Comparison of ENCODE assay signal across 1 cellular context in the genomic region with DNA sequence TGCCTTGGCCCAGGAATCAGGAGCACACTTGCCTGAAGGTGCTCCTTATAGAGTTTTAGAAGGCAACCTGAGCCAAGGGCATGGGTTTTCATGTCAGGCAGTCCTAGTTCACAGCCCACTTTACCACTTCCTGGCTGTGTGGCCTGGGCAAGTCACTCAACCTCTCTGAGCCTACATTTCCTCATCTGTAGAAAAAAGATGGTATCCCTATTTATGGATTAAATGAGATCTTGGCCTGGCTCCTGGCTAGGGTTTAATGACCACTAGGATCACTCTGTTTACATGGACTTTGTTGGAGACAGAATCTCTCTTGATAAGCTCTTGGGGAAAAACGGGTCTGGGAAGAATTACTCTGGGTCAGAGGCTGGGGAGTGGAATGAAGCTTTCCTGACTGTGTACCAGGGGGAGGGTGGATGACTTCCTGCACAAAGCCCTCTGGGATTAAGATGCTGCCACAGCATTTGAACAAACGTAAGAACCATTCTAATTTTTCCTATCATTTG.
TF ChIP-seq lines count a peak whose summit lies in the region.

No MANE protein-coding gene starts in this region.

TF ChIP-seq in HepG2, 621 proteins besides CTCF, POLR2A, EP300 and RAD21 (continues in another document):
- no peak for TF ChIP-seq SIX4 (CRISPR knock-in tag; IDR thresholded peaks at IDR 0.05)
- TF ChIP-seq HNF1A (IDR thresholded peaks at IDR 0.05; ENCODE audit: low read depth): no peak
- TF ChIP-seq HNF1A (CRISPR knock-in tag; IDR thresholded peaks at IDR 0.05; ENCODE audit: borderline replicate concordance): no peak
- TF ChIP-seq KLF15 (CRISPR knock-in tag; IDR thresholded peaks at IDR 0.05; ENCODE audit: borderline replicate concordance): no peak
- no peak for TF ChIP-seq ZNF451 (CRISPR knock-in tag; IDR thresholded peaks at IDR 0.05)
- no peak for TF ChIP-seq SMARCE1 (IDR thresholded peaks at IDR 0.05; ENCODE audit: borderline replicate concordance)
- TF ChIP-seq MAX (IDR thresholded peaks at IDR 0.05): 0 out of 2 replicates have a peak, but pooled peaks have one; percentile 10
- no peak for TF ChIP-seq PCBP1 (IDR thresholded peaks at IDR 0.05; ENCODE audit: borderline replicate concordance, low read depth, low read length)
- no peak for TF ChIP-seq ZNF670 (CRISPR knock-in tag; IDR thresholded peaks at IDR 0.05; ENCODE audit: borderline replicate concordance)
- no peak for TF ChIP-seq FOXM1 (CRISPR knock-in tag; IDR thresholded peaks at IDR 0.05)
- 0 out of 2 replicates have a peak, but pooled peaks have one; percentile 37 for TF ChIP-seq ZNF766 (CRISPR knock-in tag; IDR thresholded peaks at IDR 0.05; ENCODE audit: borderline replicate concordance)
- TF ChIP-seq GFI1 (CRISPR knock-in tag; IDR thresholded peaks at IDR 0.05; ENCODE audit: borderline replicate concordance): no peak
- TF ChIP-seq HHEX (CRISPR knock-in tag; IDR thresholded peaks at IDR 0.05): no peak
- TF ChIP-seq KDM1A (CRISPR knock-in tag; IDR thresholded peaks at IDR 0.05): peak; percentile 59; the same call in 1 of the 2 replicates
- 0 out of 2 replicates have a peak, but pooled peaks have one; percentile 3 for TF ChIP-seq KDM2A (CRISPR knock-in tag; IDR thresholded peaks at IDR 0.05; ENCODE audit: borderline replicate concordance, low read depth)
- 0 out of 2 replicates have a peak, but pooled peaks have one; percentile 12 for TF ChIP-seq ZNF747 (CRISPR knock-in tag; IDR thresholded peaks at IDR 0.05; ENCODE audit: borderline replicate concordance)
- no peak for TF ChIP-seq ZNF20 (CRISPR knock-in tag; IDR thresholded peaks at IDR 0.05)
- no peak for TF ChIP-seq TCF12 (IDR thresholded peaks at IDR 0.05)
- TF ChIP-seq TCF12 (CRISPR knock-in tag; IDR thresholded peaks at IDR 0.05): no peak
- TF ChIP-seq CREB1 (IDR thresholded peaks at IDR 0.05): no peak
- TF ChIP-seq CREB1 (CRISPR knock-in tag; IDR thresholded peaks at IDR 0.05): no peak
- peak; percentile 95 for TF ChIP-seq ZMYM3 (CRISPR knock-in tag; IDR thresholded peaks at IDR 0.05)
- TF ChIP-seq ZMYM2 (CRISPR knock-in tag; IDR thresholded peaks at IDR 0.05): no peak
- no peak for TF ChIP-seq ZNF296 (CRISPR knock-in tag; conservative IDR thresholded peaks at IDR 0.05)
- TF ChIP-seq ZNF678 (CRISPR knock-in tag; IDR thresholded peaks at IDR 0.05): no peak
- 0 out of 2 replicates have a peak, but pooled peaks have one; percentile 3 for TF ChIP-seq ZSCAN22 (CRISPR knock-in tag; IDR thresholded peaks at IDR 0.05)
- 0 out of 2 replicates have a peak, but pooled peaks have one; percentile 54 for TF ChIP-seq ZNF264 (CRISPR knock-in tag; IDR thresholded peaks at IDR 0.05)
- no peak for TF ChIP-seq ZNF749 (CRISPR knock-in tag; IDR thresholded peaks at IDR 0.05; ENCODE audit: borderline replicate concordance)
- TF ChIP-seq ZNF547 (CRISPR knock-in tag; IDR thresholded peaks at IDR 0.05): no peak
- TF ChIP-seq RCOR2 (CRISPR knock-in tag; IDR thresholded peaks at IDR 0.05): peak; percentile 30; the same call in 1 of the 2 replicates
- TF ChIP-seq HES4 (CRISPR knock-in tag; IDR thresholded peaks at IDR 0.05; ENCODE audit: borderline replicate concordance): no peak
- TF ChIP-seq, protein P1, sequence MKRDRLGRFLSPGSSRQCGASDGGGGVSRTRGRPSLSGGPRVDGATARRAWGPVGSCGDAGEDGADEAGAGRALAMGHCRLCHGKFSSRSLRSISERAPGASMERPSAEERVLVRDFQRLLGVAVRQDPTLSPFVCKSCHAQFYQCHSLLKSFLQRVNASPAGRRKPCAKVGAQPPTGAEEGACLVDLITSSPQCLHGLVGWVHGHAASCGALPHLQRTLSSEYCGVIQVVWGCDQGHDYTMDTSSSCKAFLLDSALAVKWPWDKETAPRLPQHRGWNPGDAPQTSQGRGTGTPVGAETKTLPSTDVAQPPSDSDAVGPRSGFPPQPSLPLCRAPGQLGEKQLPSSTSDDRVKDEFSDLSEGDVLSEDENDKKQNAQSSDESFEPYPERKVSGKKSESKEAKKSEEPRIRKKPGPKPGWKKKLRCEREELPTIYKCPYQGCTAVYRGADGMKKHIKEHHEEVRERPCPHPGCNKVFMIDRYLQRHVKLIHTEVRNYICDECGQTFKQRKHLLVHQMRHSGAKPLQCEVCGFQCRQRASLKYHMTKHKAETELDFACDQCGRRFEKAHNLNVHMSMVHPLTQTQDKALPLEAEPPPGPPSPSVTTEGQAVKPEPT (CRISPR knock-in tag; IDR thresholded peaks at IDR 0.05; ENCODE audit: low read depth): no peak
- no peak for TF ChIP-seq SOX6 (IDR thresholded peaks at IDR 0.05)
- no peak for TF ChIP-seq SOX6 (CRISPR knock-in tag; IDR thresholded peaks at IDR 0.05)
- no peak for TF ChIP-seq ZNF251 (CRISPR knock-in tag; IDR thresholded peaks at IDR 0.05)
- TF ChIP-seq TIGD3 (CRISPR knock-in tag; IDR thresholded peaks at IDR 0.05; ENCODE audit: borderline replicate concordance): no peak
- TF ChIP-seq ZNF629 (CRISPR knock-in tag; conservative IDR thresholded peaks at IDR 0.05): 0 out of 2 replicates have a peak, but pooled peaks have one; percentile 7
- no peak for TF ChIP-seq RFX5 (IDR thresholded peaks at IDR 0.05; ENCODE audit: low read depth, low read length)
- TF ChIP-seq, protein P2, sequence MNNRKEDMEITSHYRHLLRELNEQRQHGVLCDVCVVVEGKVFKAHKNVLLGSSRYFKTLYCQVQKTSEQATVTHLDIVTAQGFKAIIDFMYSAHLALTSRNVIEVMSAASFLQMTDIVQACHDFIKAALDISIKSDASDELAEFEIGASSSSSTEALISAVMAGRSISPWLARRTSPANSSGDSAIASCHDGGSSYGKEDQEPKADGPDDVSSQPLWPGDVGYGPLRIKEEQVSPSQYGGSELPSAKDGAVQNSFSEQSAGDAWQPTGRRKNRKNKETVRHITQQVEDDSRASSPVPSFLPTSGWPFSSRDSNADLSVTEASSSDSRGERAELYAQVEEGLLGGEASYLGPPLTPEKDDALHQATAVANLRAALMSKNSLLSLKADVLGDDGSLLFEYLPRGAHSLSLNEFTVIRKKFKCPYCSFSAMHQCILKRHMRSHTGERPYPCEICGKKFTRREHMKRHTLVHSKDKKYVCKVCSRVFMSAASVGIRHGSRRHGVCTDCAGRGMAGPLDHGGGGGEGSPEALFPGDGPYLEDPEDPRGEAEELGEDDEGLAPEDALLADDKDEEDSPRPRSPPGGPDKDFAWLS (CRISPR knock-in tag; IDR thresholded peaks at IDR 0.05; ENCODE audit: borderline replicate concordance): no peak
- no peak for TF ChIP-seq CBX5 (CRISPR knock-in tag; IDR thresholded peaks at IDR 0.05; ENCODE audit: borderline replicate concordance)
- 0 out of 2 replicates have a peak, but pooled peaks have one; percentile 15 for TF ChIP-seq MEIS2 (CRISPR knock-in tag; IDR thresholded peaks at IDR 0.05)
- no peak for TF ChIP-seq MIXL1 (CRISPR knock-in tag; IDR thresholded peaks at IDR 0.05)
- TF ChIP-seq GABPA (IDR thresholded peaks at IDR 0.05; ENCODE audit: low read depth, low read length): no peak
- no peak for TF ChIP-seq GABPA (CRISPR knock-in tag; IDR thresholded peaks at IDR 0.05; ENCODE audit: low read depth)
- TF ChIP-seq, protein P3, sequence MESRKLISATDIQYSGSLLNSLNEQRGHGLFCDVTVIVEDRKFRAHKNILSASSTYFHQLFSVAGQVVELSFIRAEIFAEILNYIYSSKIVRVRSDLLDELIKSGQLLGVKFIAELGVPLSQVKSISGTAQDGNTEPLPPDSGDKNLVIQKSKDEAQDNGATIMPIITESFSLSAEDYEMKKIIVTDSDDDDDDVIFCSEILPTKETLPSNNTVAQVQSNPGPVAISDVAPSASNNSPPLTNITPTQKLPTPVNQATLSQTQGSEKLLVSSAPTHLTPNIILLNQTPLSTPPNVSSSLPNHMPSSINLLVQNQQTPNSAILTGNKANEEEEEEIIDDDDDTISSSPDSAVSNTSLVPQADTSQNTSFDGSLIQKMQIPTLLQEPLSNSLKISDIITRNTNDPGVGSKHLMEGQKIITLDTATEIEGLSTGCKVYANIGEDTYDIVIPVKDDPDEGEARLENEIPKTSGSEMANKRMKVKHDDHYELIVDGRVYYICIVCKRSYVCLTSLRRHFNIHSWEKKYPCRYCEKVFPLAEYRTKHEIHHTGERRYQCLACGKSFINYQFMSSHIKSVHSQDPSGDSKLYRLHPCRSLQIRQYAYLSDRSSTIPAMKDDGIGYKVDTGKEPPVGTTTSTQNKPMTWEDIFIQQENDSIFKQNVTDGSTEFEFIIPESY (CRISPR knock-in tag; IDR thresholded peaks at IDR 0.05): no peak
- no peak for TF ChIP-seq ZNF788 (CRISPR knock-in tag; IDR thresholded peaks at IDR 0.05; ENCODE audit: borderline replicate concordance)
- TF ChIP-seq FOXP4 (CRISPR knock-in tag; IDR thresholded peaks at IDR 0.05): no peak
- TF ChIP-seq ZNF768 (CRISPR knock-in tag; IDR thresholded peaks at IDR 0.05): peak; percentile 94
- TF ChIP-seq REL (CRISPR knock-in tag; conservative IDR thresholded peaks at IDR 0.05): no peak
- TF ChIP-seq ZNF274 (CRISPR knock-in tag; IDR thresholded peaks at IDR 0.05): no peak
- TF ChIP-seq HNF4A (CRISPR knock-in tag; IDR thresholded peaks at IDR 0.05): no peak
- TF ChIP-seq CCDC6 (CRISPR knock-in tag; IDR thresholded peaks at IDR 0.05): no peak
- TF ChIP-seq TBX2 (CRISPR knock-in tag; IDR thresholded peaks at IDR 0.05; ENCODE audit: borderline replicate concordance): peak; percentile 23; the same call in 1 of the 2 replicates
- TF ChIP-seq MED1 (CRISPR knock-in tag; IDR thresholded peaks at IDR 0.05): 0 out of 2 replicates have a peak, but pooled peaks have one; percentile 9
- no peak for TF ChIP-seq IKZF1 (IDR thresholded peaks at IDR 0.05)
- TF ChIP-seq ZNF232 (CRISPR knock-in tag; IDR thresholded peaks at IDR 0.05; ENCODE audit: borderline replicate concordance): 0 out of 2 replicates have a peak, but pooled peaks have one; percentile 10
- no peak; the same call in 1 of the 2 replicates for TF ChIP-seq ZSCAN29 (CRISPR knock-in tag; conservative IDR thresholded peaks at IDR 0.05)
- TF ChIP-seq ZFX (CRISPR knock-in tag; IDR thresholded peaks at IDR 0.05; ENCODE audit: low read depth): no peak
- TF ChIP-seq ZMYM4 (CRISPR knock-in tag; IDR thresholded peaks at IDR 0.05): peak; percentile 0; the same call in 1 of the 2 replicates
- TF ChIP-seq, protein P4, sequence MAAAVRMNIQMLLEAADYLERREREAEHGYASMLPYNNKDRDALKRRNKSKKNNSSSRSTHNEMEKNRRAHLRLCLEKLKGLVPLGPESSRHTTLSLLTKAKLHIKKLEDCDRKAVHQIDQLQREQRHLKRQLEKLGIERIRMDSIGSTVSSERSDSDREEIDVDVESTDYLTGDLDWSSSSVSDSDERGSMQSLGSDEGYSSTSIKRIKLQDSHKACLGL (CRISPR knock-in tag; IDR thresholded peaks at IDR 0.05): no peak
- TF ChIP-seq ZNF781 (CRISPR knock-in tag; IDR thresholded peaks at IDR 0.05; ENCODE audit: borderline replicate concordance, not compliant biosample characterization): peak; percentile 34
